21 cellular contexts compared by ENCODE assay signal in the genomic region with DNA sequence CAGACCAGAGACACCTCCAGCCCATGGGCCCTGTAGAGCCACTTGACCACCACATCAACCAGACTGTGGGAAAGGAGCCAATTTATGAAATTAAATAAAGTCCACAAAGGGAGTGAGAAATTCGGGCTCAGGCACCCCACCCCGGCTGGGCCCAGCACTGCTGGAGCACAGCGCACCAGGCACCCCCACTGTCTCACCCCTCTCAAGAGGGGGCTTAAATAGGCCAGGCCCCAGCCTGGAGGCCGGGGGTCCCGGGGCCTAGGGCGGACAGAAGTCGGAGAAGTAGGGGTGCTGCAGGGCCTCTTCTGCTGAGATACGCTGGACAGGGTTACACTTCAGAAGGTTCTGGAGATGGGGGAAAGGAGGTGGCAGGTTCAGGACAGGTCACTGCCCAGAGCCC.
"Had no signal": no experiment of that assay in that cellular context is flagged by ENCODE, and none has a peak within 500 bp of the region (broad histone marks: within the 10 kb centered on the region; RNA-seq: fewer than 3 reads in every experiment).

No MANE protein-coding gene starts in this region.

- H3K9ac ChIP-seq: SK-N-SH had no signal

- H3K9me2 ChIP-seq: SK-N-SH had no signal

- DNase-seq: Karpas-422, KG1, MM.1S, NCI-H1092 treated with DMSO at 0.1 percent for 48 hours, NCI-H1436, NCI-H187, NCI-H2029, NCI-H2081 treated with DMSO at 0.1 percent for 48 hours, NCI-H2171, NCI-H226, NCI-H446, NCI-H510A, NCI-H524 treated with DMSO at 0.1 percent for 48 hours, NCI-H69, NCI-H774, SHP77, SK-N-SH, SW 1271, T-cell had no signal

- H3K27ac Mint-ChIP-seq: T-cell had no signal

- H3K4me3 Mint-ChIP-seq: T-cell had no signal

- H3K4me2 ChIP-seq: SK-N-SH had no signal

- H3K9me3 ChIP-seq: SK-N-SH had no signal

- H3K9me3 Mint-ChIP-seq: T-cell had no signal

- H3K27ac ChIP-seq: RWPE1 had no signal

- ATAC-seq: Panc1, T-cell had no signal
